In the genomic region with DNA sequence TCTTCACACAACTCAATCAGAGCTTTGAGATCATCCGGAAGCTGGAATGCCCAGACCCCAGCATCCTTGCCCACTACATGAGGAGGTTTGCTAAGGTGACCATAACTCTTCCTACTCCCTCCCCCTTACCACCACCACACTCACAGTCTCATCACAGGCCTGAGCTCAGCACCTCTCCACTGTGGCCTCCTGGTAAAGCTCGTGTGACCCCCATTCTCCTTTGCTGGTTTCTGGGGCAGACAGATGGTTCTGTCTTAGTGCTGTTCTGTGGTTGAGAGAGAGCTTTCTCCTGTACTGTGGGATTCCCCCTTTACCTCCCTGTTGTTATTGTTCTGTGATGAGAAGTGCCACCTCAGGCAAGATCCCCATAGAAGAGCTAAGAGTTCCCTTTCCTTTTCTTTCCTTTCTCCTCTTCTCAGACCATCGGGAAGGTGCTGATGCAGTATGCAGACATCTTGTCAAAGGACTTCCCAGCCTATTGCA, we compare ENCODE assay signal across 21 cellular contexts.
"Had no signal": no experiment of that assay in that cellular context is flagged by ENCODE, and none has a peak within 500 bp of the region (broad histone marks: within the 10 kb centered on the region; RNA-seq: fewer than 3 reads in every experiment).

No MANE protein-coding gene starts in this region.

- H3K27me3 ChIP-seq: adrenal gland, breast epithelium, right atrium auricular region, testis, upper lobe of right lung had no signal

- DNase-seq: activated CD4-positive, alpha-beta T cell treated with anti-CD3 and anti-CD28 coated beads, Interleukin-2, amount 50 U/mL, for 4 hours; activated effector memory CD4-positive, alpha-beta T cell treated with anti-CD3 and anti-CD28 coated beads, Interleukin-2, amount 50 U/mL, for 16 hours; activated naive CD4-positive, alpha-beta T cell treated with anti-CD3 and anti-CD28 coated beads, Interleukin-2, amount 50 U/mL, for 16 hours; activated T-cell treated with anti-CD3 and anti-CD28 coated beads, Interleukin-2, amount 50 U/mL, for 4 hours; adrenal gland; cerebellar nuclear complex; effector CD4-positive, alpha-beta T cell; immature natural killer cell; mucosa of descending colon; naive B cell; stimulated activated CD4-positive, alpha-beta T cell treated with anti-CD3 and anti-CD28 coated beads, Interleukin-12 subunit alpha, Interleukin-12 subunit beta, amount 100 ng/mL, for 4 hours; stimulated activated CD4-positive, alpha-beta T cell treated with anti-CD3 and anti-CD28 coated beads, Interleukin-1b, Interleukin-23, amount 100 ng/mL, for 48 hours; testis; upper lobe of right lung had no signal

- H3K27ac Mint-ChIP-seq: immature natural killer cell; memory B cell; naive B cell; progenitor cell of endocrine pancreas; T-helper 2 cell treated with Interferon-gamma antibody and Interleukin-4, amounts not matched to agents 5 μg/mL and 100 μg/mL, for 36 hours had no signal

- H3K27me3 Mint-ChIP-seq: progenitor cell of endocrine pancreas had no signal

- H3K4me3 ChIP-seq: adrenal gland, breast epithelium, mucosa of descending colon, right atrium auricular region, testis, upper lobe of right lung had no signal

- H3K4me1 Mint-ChIP-seq: immature natural killer cell, memory B cell, naive B cell, neural crest cell had no signal

- H3K36me3 Mint-ChIP-seq: immature natural killer cell, memory B cell had no signal

- H3K27ac ChIP-seq: adrenal gland, breast epithelium, right atrium auricular region, testis, upper lobe of right lung had no signal

- ATAC-seq: activated T-cell treated with anti-CD3 and anti-CD28 coated beads, Interleukin-2, amount 50 U/mL, for 4 hours; esophagus mucosa; mucosa of descending colon; upper lobe of right lung had no signal

- H3K4me1 ChIP-seq: adrenal gland, breast epithelium, right atrium auricular region, testis, upper lobe of right lung had no signal

- H3K4me3 Mint-ChIP-seq: activated T-cell treated with anti-CD3 and anti-CD28 coated beads, Interleukin-2, amount 50 U/mL, for 4 hours; immature natural killer cell; memory B cell; naive B cell; neural crest cell; T-helper 2 cell treated with Interferon-gamma antibody and Interleukin-4, amounts not matched to agents 5 μg/mL and 100 μg/mL, for 36 hours had no signal

- H3K9me3 Mint-ChIP-seq: activated T-cell treated with anti-CD3 and anti-CD28 coated beads, Interleukin-2, amount 50 U/mL, for 4 hours; immature natural killer cell; memory B cell; naive B cell; neural crest cell; T-helper 2 cell treated with Interferon-gamma antibody and Interleukin-4, amounts not matched to agents 5 μg/mL and 100 μg/mL, for 36 hours had no signal

- H3K9me3 ChIP-seq: adrenal gland, breast epithelium, mucosa of descending colon, right atrium auricular region, testis, upper lobe of right lung had no signal
